ENCODE assay signal across 19 cellular contexts in the genomic region with DNA sequence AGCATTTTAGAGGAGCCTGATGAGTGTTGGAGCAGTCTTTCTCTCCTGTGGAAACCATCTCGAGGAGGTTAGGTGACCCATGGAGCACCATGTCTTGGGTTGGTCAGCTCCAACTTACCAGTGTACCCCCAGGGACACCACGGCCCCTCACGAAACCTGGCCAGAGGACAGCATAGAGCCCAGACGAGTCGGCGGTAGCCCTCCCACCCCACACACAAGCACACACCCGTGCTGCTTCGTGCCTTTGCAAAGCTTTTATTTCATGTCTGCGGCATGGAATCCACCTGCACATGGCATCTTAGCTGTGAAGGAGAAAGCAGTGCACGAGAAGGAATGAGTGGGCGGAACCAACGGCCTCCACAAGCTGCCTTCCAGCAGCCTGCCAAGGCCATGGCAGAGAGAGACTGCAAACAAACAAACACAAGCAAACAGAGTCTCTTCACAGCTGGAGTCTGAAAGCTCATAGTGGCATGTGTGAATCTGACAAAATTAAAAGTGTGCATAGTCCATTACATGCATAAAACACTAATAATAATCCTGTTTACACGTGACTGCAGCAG. TPM values are rescaled to one million over a fixed set of nuclear protein-coding genes. Genes with fewer than 3 reads are reported as not detected.
DNase-seq lines count a peak whose midpoint lies in the region; ATAC-seq and TF ChIP-seq lines count a peak whose summit lies in the region.
"Had no signal": no experiment of that assay in that cellular context is flagged by ENCODE, and none has a peak within 500 bp of the region (broad histone marks: within the 10 kb centered on the region; RNA-seq: fewer than 3 reads in every experiment).

No MANE protein-coding gene starts in this region.

- H2AFZ ChIP-seq in PC-9, result no peak overlapping the region

- H3K4me3 Mint-ChIP-seq in CD8-positive, alpha-beta T cell, result no peak overlapping the region
- no peak overlapping the region for H3K4me3 Mint-ChIP-seq in chondrocyte (ENCODE audit: unreplicated experiment)

- no peaks in the 10 kb centered on the region for H3K9me3 ChIP-seq in CD8-positive, alpha-beta T cell (ENCODE audit: low read length)
- no peaks in the 10 kb centered on the region for H3K9me3 ChIP-seq in PC-9 (ENCODE audit: insufficient read depth, low read depth)
- H3K9me3 ChIP-seq: BLaER1 treated with 17β-estradiol and CSF1 and Interleukin-3, amounts not matched to agents 10 nM and 100 nM; left ventricle myocardium inferior; tibial nerve had no signal

- intact Hi-C loops in CD8-positive, alpha-beta T cell (cut with DNase I, micrococcal nuclease), result no loop called here
- intact Hi-C loops in PC-9 (cut with micrococcal nuclease; ENCODE audit: unreplicated experiment), result loop anchor here (1.0 to 10.0 kb wide), 2 partner anchors 20 to 61 kb away; no protein-coding TSS in a partner anchor

- H3K27me3 ChIP-seq in CD8-positive, alpha-beta T cell (ENCODE audit: insufficient read depth, low read length), result no peaks in the 10 kb centered on the region
- no peaks in the 10 kb centered on the region for H3K27me3 ChIP-seq in PC-9 (ENCODE audit: insufficient read depth, low read depth)
- H3K27me3 ChIP-seq: BLaER1 treated with 17β-estradiol and CSF1 and Interleukin-3, amounts not matched to agents 10 nM and 100 nM; tibial nerve had no signal

- H3K79me2 ChIP-seq in PC-9 (ENCODE audit: low read depth), result peaks cover 47% of the 10 kb centered on the region

- no peak for TF ChIP-seq CTCF in CD8-positive, alpha-beta T cell (IDR thresholded peaks at IDR 0.05)
- TF ChIP-seq CTCF in PC-9 (conservative IDR thresholded peaks at IDR 0.05), result no peak
- no peak for TF ChIP-seq CTCF in chondrocyte (IDR thresholded peaks at IDR 0.05)

- no peaks in the 10 kb centered on the region for H3K9me3 Mint-ChIP-seq in CD8-positive, alpha-beta T cell
- H3K9me3 Mint-ChIP-seq in chondrocyte (ENCODE audit: low read depth), result no peaks in the 10 kb centered on the region

- peak; percentile 7 for ATAC-seq in CD8-positive, alpha-beta T cell
- ATAC-seq in HG02571 (IDR thresholded peaks at IDR 0.05; ENCODE audit: unreplicated experiment), result no peak
- ATAC-seq in left lobe of liver, result no peak

- H3K27me3 Mint-ChIP-seq in CD8-positive, alpha-beta T cell (ENCODE audit: low read depth), result no peaks in the 10 kb centered on the region
- H3K27me3 Mint-ChIP-seq in chondrocyte (ENCODE audit: low read depth), result no peaks in the 10 kb centered on the region

- peaks cover 6% of the 10 kb centered on the region for H3K4me1 ChIP-seq in CD8-positive, alpha-beta T cell (ENCODE audit: insufficient read depth, low read length)
- peaks cover 5% of the 10 kb centered on the region for H3K4me1 ChIP-seq in PC-9 (replicated peaks; ENCODE audit: insufficient read depth)

- H4K20me1 ChIP-seq in PC-9 (ENCODE audit: insufficient read depth), result peaks cover 23% of the 10 kb centered on the region

- H3K9me2 ChIP-seq in PC-9 (ENCODE audit: insufficient read depth), result no peaks in the 10 kb centered on the region

- peaks cover 91% of the 10 kb centered on the region for H3K36me3 Mint-ChIP-seq in CD8-positive, alpha-beta T cell
- H3K36me3 Mint-ChIP-seq in chondrocyte (ENCODE audit: low read depth), result peaks cover 39% of the 10 kb centered on the region

- H3K27ac Mint-ChIP-seq in CD8-positive, alpha-beta T cell, result peak overlapping the region; percentile 46
- H3K27ac Mint-ChIP-seq in chondrocyte (ENCODE audit: unreplicated experiment), result no peak overlapping the region

- no peak overlapping the region for H3K27ac ChIP-seq in CD8-positive, alpha-beta T cell (ENCODE audit: low read depth, low read length)
- H3K27ac ChIP-seq in PC-9, result peak overlapping the region; percentile 86
- H3K27ac ChIP-seq: left ventricle myocardium inferior, tibial nerve had no signal

- DNase-seq in NCI-H1417 (lab: John Stamatoyannopoulos, UW) (peak in 2 of 3 experiments; percentile 36 to 79), NCI-H1417 treated with DMSO at 0.1 percent for 48 hours (lab: John Stamatoyannopoulos, UW) (no peak), PC-9 (peak in 1 of 2 experiments; percentile 34), chondrocyte (ENCODE audit: low spot score) (peak; percentile 58), RKO (ENCODE audit: low spot score) (no peak), left lobe of liver (ENCODE audit: low spot score) (no peak)
- DNase-seq in CD8-positive, alpha-beta T cell, result peak in 1 of 7 experiments; percentile 20
- DNase-seq: central memory CD4-positive, alpha-beta T cell; effector CD4-positive, alpha-beta T cell; glutamatergic neuron; GOT3; left ventricle myocardium inferior; NCI-H1694; NCI-H526; OCI-M1; T-helper 9 cell had no signal

- CTCF ChIA-PET in CD8-positive, alpha-beta T cell (lab: Charles Lee), result interaction anchor here (0.9 to 1.5 kb wide), 4 partner anchors 47 to 207 kb away, joined by 3 to 5 read pairs (median 4); no protein-coding TSS in a partner anchor
- CTCF ChIA-PET in PC-9 (lab: Charles Lee), result no interaction called here

- no TSS peak for BruUV-seq in PC-9 (replicated peaks; lab: Mats Ljungman, UMichigan)

- H3K4me1 Mint-ChIP-seq in CD8-positive, alpha-beta T cell (ENCODE audit: low read depth), result peaks cover 4% of the 10 kb centered on the region
- H3K4me1 Mint-ChIP-seq in chondrocyte (ENCODE audit: low read depth), result no peaks in the 10 kb centered on the region

- H3K36me3 ChIP-seq in CD8-positive, alpha-beta T cell (ENCODE audit: insufficient read depth, low read length), result peaks cover 53% of the 10 kb centered on the region
- H3K36me3 ChIP-seq in PC-9 (ENCODE audit: low read depth), result peaks cover 57% of the 10 kb centered on the region

- no peak overlapping the region for H3K4me3 ChIP-seq in CD8-positive, alpha-beta T cell (ENCODE audit: low read depth, low read length)
- H3K4me3 ChIP-seq in PC-9, result no peak overlapping the region
- H3K4me3 ChIP-seq: BLaER1 treated with 17β-estradiol and CSF1 and Interleukin-3, amounts not matched to agents 10 nM and 100 nM; left ventricle myocardium inferior; tibial nerve had no signal

- no peak overlapping the region for H3K4me2 ChIP-seq in PC-9

- peaks cover 100% of the 10 kb centered on the region for H3F3A ChIP-seq in PC-9 (ENCODE audit: insufficient read depth, low read depth)

- POLR2A ChIA-PET in CD8-positive, alpha-beta T cell (lab: Charles Lee), result no interaction called here
- POLR2A ChIA-PET in PC-9 (lab: Charles Lee; ENCODE audit: unreplicated experiment), result interaction anchor here (0.6 kb wide), 1 partner anchor 199 kb away, joined by 10 read pairs; no protein-coding TSS in a partner anchor

RNA-seq across cellular contexts. Expression of a gene that starts 53.6 kb away (rescaled TPM):
- 100 to 1,000 TPM; 626 to 627 TPM for total RNA-seq in CD8-positive, alpha-beta T cell
- total RNA-seq in PC-9 (2021) (231 and 240 TPM in 2 replicates), chondrocyte (57.0 to 71.5 TPM (median 68.4 TPM) in 3 replicates), left lobe of liver (57.0 TPM)

Comparison
In these comparisons a context has a peak if more than half of its experiments do, and no peak if none do; other contexts are left out.
1. DNase-seq: peak in NCI-H1417 (2 of 3) and chondrocyte (single experiment); none in NCI-H1417 treated with DMSO at 0.1 percent for 48 hours (single experiment), RKO (single experiment) and left lobe of liver (single experiment).